26 cellular contexts compared by ENCODE assay signal in the genomic region with DNA sequence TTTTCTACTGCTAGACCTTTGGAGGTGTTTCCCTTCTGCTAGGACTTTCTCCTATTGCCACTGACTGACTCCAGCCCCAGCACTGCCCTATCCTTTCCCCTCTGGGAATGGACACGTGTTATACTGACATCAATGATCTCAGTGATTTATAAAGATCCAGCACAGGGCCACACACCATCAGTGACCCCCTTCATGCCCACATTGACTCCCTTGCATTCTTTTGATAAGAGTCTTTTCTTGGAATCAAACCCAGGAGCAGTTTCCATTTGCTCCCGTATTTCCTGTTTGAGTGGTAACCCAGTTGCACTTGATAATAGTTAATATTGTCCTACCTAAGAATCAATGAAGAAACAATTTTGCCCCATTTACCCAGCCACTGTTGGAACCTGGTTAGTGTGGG.
DNase-seq lines count a peak whose midpoint lies in the region; ATAC-seq and TF ChIP-seq lines count a peak whose summit lies in the region.
"Had no signal": no experiment of that assay in that cellular context is flagged by ENCODE, and none has a peak within 500 bp of the region (broad histone marks: within the 10 kb centered on the region; RNA-seq: fewer than 3 reads in every experiment).

No MANE protein-coding gene starts in this region.

- H3K4me3 ChIP-seq in mammary epithelial cell (replicated peaks in 1 of 3; ENCODE audit: insufficient read depth in 1 of 3, low read depth in 2 of 3, low read length in 3 of 3) = no peak overlapping the region
- H3K4me3 ChIP-seq in breast epithelium = no peak overlapping the region
- no peak overlapping the region for H3K4me3 ChIP-seq in brain microvascular endothelial cell (ENCODE audit: low read depth, low read length)
- no peak overlapping the region for H3K4me3 ChIP-seq in mesenchymal stem cell (ENCODE audit: insufficient read depth in 1 of 2, low read depth in 1 of 2, low read length in 2 of 2)
- H3K4me3 ChIP-seq: gastroesophageal sphincter, right lobe of liver, tibial artery had no signal

- intact Hi-C loops in mammary epithelial cell (cut with micrococcal nuclease) (no loop called here), breast epithelium (cut with DNase I; ENCODE audit: low total_unique reads) (loop anchor here (2.0 kb wide), 1 partner anchor 43 kb away; no protein-coding TSS in a partner anchor), Calu3 (cut with micrococcal nuclease; ENCODE audit: unreplicated experiment) (no loop called here)

- peak overlapping the region; percentile 58 for H4K91ac ChIP-seq in mesenchymal stem cell (ENCODE audit: low read length)

- H3K4me2 ChIP-seq in mammary epithelial cell (ENCODE audit: insufficient read depth, low read depth, low read length) = no peak overlapping the region
- no peak overlapping the region for H3K4me2 ChIP-seq in mesenchymal stem cell (ENCODE audit: low read length, poor library complexity, severe bottlenecking)

- 91% methylated on average over 2 of the region's 2 CpGs for WGBS in mammary epithelial cell (ENCODE audit: low coverage, missing lambda C conversion rate)
- 19% methylated on average over 1 of the region's 2 CpGs for WGBS in mesenchymal stem cell

- no peak overlapping the region for H3K9ac ChIP-seq in mammary epithelial cell (ENCODE audit: insufficient read depth, low read length)
- peak overlapping the region; percentile 31 for H3K9ac ChIP-seq in mesenchymal stem cell (ENCODE audit: low read length)

- dilution Hi-C loops in mammary epithelial cell (cut with HindIII; ENCODE audit: low sequenced_read_pairs) = no loop called here

- DNase-seq in mammary epithelial cell (no peak), breast epithelium (ENCODE audit: low spot score in 2 of 2) (no peak), brain microvascular endothelial cell (no peak), mesenchymal stem cell (no peak), Calu3 (no peak), dermis blood vessel endothelial cell (no peak), GM13976 (ENCODE audit: low spot score) (no peak)
- DNase-seq: 8988T; activated B cell treated with CpG ODN at 0.5 μM for 24 hours; activated CD4-positive, alpha-beta T cell treated with anti-CD3 and anti-CD28 coated beads, Interleukin-2, amount 50 U/mL, for 4 hours; activated CD8-positive, alpha-beta memory T cell treated with anti-CD3 and anti-CD28 coated beads, Interleukin-2, amount 50 U/mL, for 4 hours; aorta; BE2C; GOT3; NCI-H1092; NCI-H187; NCI-H748 treated with DMSO at 0.1 percent for 48 hours; nephron progenitor cell; right lobe of liver; stimulated activated naive CD8-positive, alpha-beta T cell treated with anti-CD3 and anti-CD28 coated beads, Interleukin-15, amount 100 ng/mL, for 72 hours; T1000; tibial artery had no signal

- TF ChIP-seq CTCF in mammary epithelial cell (conservative IDR thresholded peaks at IDR 0.05 in 1 of 2, IDR thresholded peaks at IDR 0.05 in 1 of 2; ENCODE audit: extremely low read depth in 1 of 2, insufficient read depth in 1 of 2, low read depth in 1 of 2, low read length in 2 of 2) (no peak), breast epithelium (IDR thresholded peaks at IDR 0.05) (no peak), brain microvascular endothelial cell (IDR thresholded peaks at IDR 0.05; ENCODE audit: low read depth, low read length, missing control alignments) (no peak), Calu3 (IDR thresholded peaks at IDR 0.05; ENCODE audit: unreplicated experiment) (no peak), GM13976 (IDR thresholded peaks at IDR 0.05; ENCODE audit: borderline replicate concordance, control extremely low read depth, extremely low read depth, insufficient read depth, missing control alignments) (no peak)

- peak overlapping the region; percentile 7 for H2AK5ac ChIP-seq in mesenchymal stem cell (ENCODE audit: low read length, severe bottlenecking)

- H2AFZ ChIP-seq in mammary epithelial cell (ENCODE audit: low read depth, low read length) = peak overlapping the region; percentile 2
- no peak overlapping the region for H2AFZ ChIP-seq in mesenchymal stem cell (ENCODE audit: low read depth, low read length)

- no peaks in the 10 kb centered on the region for H3K9me3 ChIP-seq in mammary epithelial cell (replicated peaks; ENCODE audit: insufficient read depth, low read length)
- no peaks in the 10 kb centered on the region for H3K9me3 ChIP-seq in breast epithelium
- peaks cover 5% of the 10 kb centered on the region for H3K9me3 ChIP-seq in mesenchymal stem cell (ENCODE audit: control insufficient read depth, low read length)
- H3K9me3 ChIP-seq: BE2C, gastroesophageal sphincter, right lobe of liver, tibial artery had no signal

- BruUV-seq in mammary epithelial cell (replicated peaks; lab: Mats Ljungman, UMichigan) (no TSS peak), Calu3 (replicated peaks; lab: Mats Ljungman, UMichigan) (no TSS peak)

- peak overlapping the region; percentile 64 for H2BK120ac ChIP-seq in mesenchymal stem cell (ENCODE audit: low read depth, low read length)

- no peak overlapping the region for H3K14ac ChIP-seq in mesenchymal stem cell (ENCODE audit: low read length in 2 of 2)

- peak overlapping the region; percentile 69 to 76 for H2BK12ac ChIP-seq in mesenchymal stem cell (ENCODE audit: low read length in 2 of 2)

- H3K9me3 Mint-ChIP-seq in Calu3 (ENCODE audit: low read depth, unreplicated experiment) = no peaks in the 10 kb centered on the region
- H3K9me3 Mint-ChIP-seq: activated B cell treated with CpG ODN at 0.5 μM for 24 hours; central memory CD8-positive, alpha-beta T cell; nephron progenitor cell; stimulated activated naive CD8-positive, alpha-beta T cell treated with anti-CD3 and anti-CD28 coated beads, Interleukin-15, amount 100 ng/mL, for 72 hours had no signal

- TF ChIP-seq POLR2A in breast epithelium (IDR thresholded peaks at IDR 0.05) = no peak

- no peak overlapping the region for H3K27ac Mint-ChIP-seq in Calu3 (ENCODE audit: unreplicated experiment)
- H3K27ac Mint-ChIP-seq: activated B cell treated with CpG ODN at 0.5 μM for 24 hours; activated naive CD4-positive, alpha-beta T cell treated with anti-CD3 and anti-CD28 coated beads, Interleukin-2, amount 50 U/mL, for 24 hours; nephron progenitor cell; stimulated activated naive CD8-positive, alpha-beta T cell treated with anti-CD3 and anti-CD28 coated beads, Interleukin-15, amount 100 ng/mL, for 72 hours had no signal

- H3K27ac ChIP-seq in mammary epithelial cell (ENCODE audit: insufficient read depth, low read depth, low read length) (no peak overlapping the region), breast epithelium (no peak overlapping the region), brain microvascular endothelial cell (peak overlapping the region; percentile 55), mesenchymal stem cell (ENCODE audit: low read length, poor library complexity, severe bottlenecking) (no peak overlapping the region)
- H3K27ac ChIP-seq: gastroesophageal sphincter, right lobe of liver had no signal

- peaks cover 20% of the 10 kb centered on the region for H3K27me3 Mint-ChIP-seq in Calu3 (ENCODE audit: unreplicated experiment)

- H2BK5ac ChIP-seq in mesenchymal stem cell (ENCODE audit: low read depth, low read length, poor library complexity, severe bottlenecking) = no peak overlapping the region

- peaks cover 35% of the 10 kb centered on the region for H3K4me1 ChIP-seq in mammary epithelial cell (ENCODE audit: insufficient read depth, low read length)
- peaks cover 2 to 4% of the 10 kb centered on the region in 2 donors for H3K4me1 ChIP-seq in breast epithelium
- H3K4me1 ChIP-seq in mesenchymal stem cell (ENCODE audit: control insufficient read depth, insufficient read depth, low read depth, low read length) = peaks cover 7% of the 10 kb centered on the region
- H3K4me1 ChIP-seq: BE2C had no signal

- CTCF ChIA-PET in mammary epithelial cell (lab: Charles Lee; ENCODE audit: low non-redundant PET) = no interaction called here
- CTCF ChIA-PET in Calu3 (lab: Charles Lee) = no interaction called here

- H3K79me2 ChIP-seq in mammary epithelial cell (ENCODE audit: insufficient read depth, low read length) = no peaks in the 10 kb centered on the region

- H3K4me1 Mint-ChIP-seq in Calu3 (ENCODE audit: low read depth, unreplicated experiment) = no peaks in the 10 kb centered on the region
- H3K4me1 Mint-ChIP-seq: activated B cell treated with CpG ODN at 0.5 μM for 24 hours; activated naive CD4-positive, alpha-beta T cell treated with anti-CD3 and anti-CD28 coated beads, Interleukin-2, amount 50 U/mL, for 24 hours; central memory CD8-positive, alpha-beta T cell; stimulated activated naive CD8-positive, alpha-beta T cell treated with anti-CD3 and anti-CD28 coated beads, Interleukin-15, amount 100 ng/mL, for 72 hours had no signal

- no peak for ATAC-seq in HG03108 (IDR thresholded peaks at IDR 0.05; ENCODE audit: unreplicated experiment)
- ATAC-seq: gastroesophageal sphincter; right lobe of liver; stimulated activated naive CD8-positive, alpha-beta T cell treated with anti-CD3 and anti-CD28 coated beads, Interleukin-15, amount 100 ng/mL, for 72 hours had no signal

- no peaks in the 10 kb centered on the region for H4K20me1 ChIP-seq in mammary epithelial cell (ENCODE audit: insufficient read depth, low read length)

- no peak overlapping the region for H2BK15ac ChIP-seq in mesenchymal stem cell (ENCODE audit: low read depth, poor library complexity, severe bottlenecking)

- peak overlapping the region; percentile 28 to 68 for H3K18ac ChIP-seq in mesenchymal stem cell (ENCODE audit: low read depth in 1 of 2, low read length in 2 of 2)

- in situ Hi-C loops in mammary epithelial cell (cut with MboI; ENCODE audit: low sequenced_read_pairs in 2 of 2) (no loop called here), brain microvascular endothelial cell (cut with HindIII; ENCODE audit: low pct_ligation_motif_present, low sequenced_read_pairs) (no loop called here), GM13976 (cut with MboI; ENCODE audit: low sequenced_read_pairs, unreplicated experiment) (no loop called here)

- H3K36me3 ChIP-seq in mammary epithelial cell (ENCODE audit: insufficient read depth, low read length) (no peaks in the 10 kb centered on the region), breast epithelium (no peaks in the 10 kb centered on the region), brain microvascular endothelial cell (replicated peaks) (no peaks in the 10 kb centered on the region), mesenchymal stem cell (ENCODE audit: control insufficient read depth in 1 of 2, insufficient read depth in 2 of 2, low read depth in 1 of 2, low read length in 2 of 2) (no peaks in the 10 kb centered on the region)
- H3K36me3 ChIP-seq: BE2C, gastroesophageal sphincter, right lobe of liver, tibial artery had no signal

- peak overlapping the region; percentile 46 for H4K8ac ChIP-seq in mesenchymal stem cell (ENCODE audit: low read length)

- no peaks in the 10 kb centered on the region for H3K79me1 ChIP-seq in mesenchymal stem cell (replicated peaks; ENCODE audit: low read length, poor library complexity, severe bottlenecking)

- no peak overlapping the region for H3K23ac ChIP-seq in mesenchymal stem cell (ENCODE audit: low read length in 2 of 2)

- no peaks in the 10 kb centered on the region for H3K27me3 ChIP-seq in mammary epithelial cell (ENCODE audit: insufficient read depth, low read length)
- H3K27me3 ChIP-seq in breast epithelium = no peaks in the 10 kb centered on the region
- H3K27me3 ChIP-seq in brain microvascular endothelial cell (replicated peaks) = no peaks in the 10 kb centered on the region
- no peaks in the 10 kb centered on the region for H3K27me3 ChIP-seq in mesenchymal stem cell (ENCODE audit: control insufficient read depth in 1 of 2, insufficient read depth in 1 of 2, low read length in 2 of 2)
- H3K27me3 ChIP-seq: BE2C, gastroesophageal sphincter, right lobe of liver, tibial artery had no signal

- peak overlapping the region; percentile 17 to 54 for H3K4ac ChIP-seq in mesenchymal stem cell (ENCODE audit: low read depth in 1 of 2, low read length in 2 of 2)

- H3K36me3 Mint-ChIP-seq in Calu3 (ENCODE audit: insufficient read depth, unreplicated experiment) = no peaks in the 10 kb centered on the region
- H3K36me3 Mint-ChIP-seq: activated naive CD4-positive, alpha-beta T cell treated with anti-CD3 and anti-CD28 coated beads, Interleukin-2, amount 50 U/mL, for 24 hours had no signal

- no peak overlapping the region for H3K4me3 Mint-ChIP-seq in Calu3 (ENCODE audit: low read depth, unreplicated experiment)
- H3K4me3 Mint-ChIP-seq: activated B cell treated with CpG ODN at 0.5 μM for 24 hours; activated naive CD4-positive, alpha-beta T cell treated with anti-CD3 and anti-CD28 coated beads, Interleukin-2, amount 50 U/mL, for 24 hours; central memory CD8-positive, alpha-beta T cell; nephron progenitor cell; stimulated activated naive CD8-positive, alpha-beta T cell treated with anti-CD3 and anti-CD28 coated beads, Interleukin-15, amount 100 ng/mL, for 72 hours had no signal
